2 cellular contexts compared by ENCODE assay signal in genomic region chr5:140051950-140052349, GRCh38.
TF ChIP-seq lines count a peak whose summit lies in the region.

No MANE protein-coding gene starts in this region.

TF ChIP-seq in HepG2, 621 proteins besides CTCF, POLR2A, EP300 and RAD21:
- TF ChIP-seq NR2F6 (IDR thresholded peaks at IDR 0.05) (no peak), NR2F6 (CRISPR knock-in tag; IDR thresholded peaks at IDR 0.05) (no peak), MAFK (conservative IDR thresholded peaks at IDR 0.05 in 1 of 2, IDR thresholded peaks at IDR 0.05 in 1 of 2; ENCODE audit: low read length in 2 of 2) (peak; percentile 86 to 87), HNF4G (IDR thresholded peaks at IDR 0.05; ENCODE audit: borderline replicate concordance, low read depth, low read length) (no peak), HNF4G (CRISPR knock-in tag; IDR thresholded peaks at IDR 0.05; ENCODE audit: borderline replicate concordance, low read depth) (no peak), YY1 (IDR thresholded peaks at IDR 0.05; ENCODE audit: insufficient read depth, insufficient replicate concordance, low read depth, low read length) (no peak), ZNF816 (CRISPR knock-in tag; IDR thresholded peaks at IDR 0.05; ENCODE audit: borderline replicate concordance) (no peak), MAFF (IDR thresholded peaks at IDR 0.05; ENCODE audit: low read depth, low read length) (peak; percentile 83)

TF ChIP-seq in IMR-90, 13 proteins besides CTCF, POLR2A, EP300 and RAD21:
- TF ChIP-seq FOS (IDR thresholded peaks at IDR 0.05; ENCODE audit: low read depth, low read length), result no peak
- TF ChIP-seq MAFK (IDR thresholded peaks at IDR 0.05; ENCODE audit: low read depth, low read length), result peak; percentile 67
